Comparison of ENCODE assay signal across 13 cellular contexts in the genomic region with DNA sequence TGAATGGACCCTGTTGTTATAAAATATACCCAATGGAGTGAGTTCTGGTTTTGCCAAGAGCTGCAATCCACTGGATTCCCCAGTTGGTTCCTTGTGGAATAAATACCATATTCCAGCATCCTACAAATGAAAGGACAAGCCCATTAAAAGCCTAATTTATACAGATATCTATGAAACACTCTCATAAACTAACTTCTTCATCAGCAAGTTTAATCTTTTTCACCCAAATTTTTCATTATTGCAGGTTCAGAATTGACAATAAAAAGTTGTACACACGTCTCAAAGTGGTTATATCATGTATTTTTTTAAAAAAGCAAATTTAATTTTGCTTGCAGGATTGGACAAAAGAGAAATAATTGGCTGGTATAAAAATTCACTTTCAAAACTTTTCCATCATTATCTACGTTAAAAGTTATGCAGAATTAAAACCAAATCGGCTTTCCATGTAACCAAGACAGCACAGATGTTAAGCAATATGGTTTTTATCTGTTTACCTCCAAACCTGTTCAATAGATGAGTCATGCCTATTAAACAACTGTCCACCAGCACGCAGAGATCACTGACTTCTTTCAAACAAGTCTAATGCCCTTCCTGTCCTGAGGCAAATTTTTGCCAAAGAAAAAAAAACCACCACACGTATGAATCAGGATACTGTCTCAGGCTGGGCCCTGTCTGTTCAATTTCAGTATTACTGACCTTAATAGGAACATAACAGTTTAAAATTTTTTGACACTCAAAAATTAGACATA. TPM values are rescaled to one million over a fixed set of nuclear protein-coding genes. Genes with fewer than 3 reads are reported as not detected.
DNase-seq lines count a peak whose midpoint lies in the region; ATAC-seq, FAIRE-seq and TF ChIP-seq lines count a peak whose summit lies in the region.
"Had no signal": no experiment of that assay in that cellular context is flagged by ENCODE, and none has a peak within 500 bp of the region (broad histone marks: within the 10 kb centered on the region; RNA-seq: fewer than 3 reads in every experiment).

No MANE protein-coding gene starts in this region.

- no peak overlapping the region for H3K4me3 ChIP-seq in AG09309 (ENCODE audit: control insufficient read depth, low read depth, low read length)
- no peak overlapping the region for H3K4me3 ChIP-seq in keratinocyte (ENCODE audit: control insufficient read depth in 2 of 3, extremely low read depth in 1 of 3, insufficient read depth in 2 of 3, low read depth in 1 of 3, low read length in 3 of 3)

- H3K4me2 ChIP-seq in keratinocyte (ENCODE audit: control insufficient read depth, extremely low read depth, insufficient read depth, low read depth, low read length), result peak overlapping the region; percentile 18

- no peak overlapping the region for H2AFZ ChIP-seq in keratinocyte (ENCODE audit: control insufficient read depth, low read length)

- peak overlapping the region; percentile 49 for H3K27ac ChIP-seq in keratinocyte (ENCODE audit: control insufficient read depth, insufficient read depth, low read length)
- H3K27ac ChIP-seq: HL-60 had no signal

- peaks cover 2% of the 10 kb centered on the region for H3K79me2 ChIP-seq in keratinocyte (ENCODE audit: control insufficient read depth, insufficient read depth, low read length)

- H4K20me1 ChIP-seq in keratinocyte (ENCODE audit: control insufficient read depth, extremely low read depth, insufficient read depth, low read length), result no peaks in the 10 kb centered on the region

- FAIRE-seq in HTR-8/SVneo (lab: Jason Lieb, UNC) (peak; percentile 72), keratinocyte (lab: Jason Lieb, UNC) (peak; percentile 99)

- H3K9ac ChIP-seq in keratinocyte (ENCODE audit: control insufficient read depth, extremely low read depth, insufficient read depth, low read length), result no peak overlapping the region

- no peak overlapping the region for H3K27ac Mint-ChIP-seq in T-helper 2 cell treated with Interferon-gamma antibody and Interleukin-4, amounts not matched to agents 5 μg/mL and 100 μg/mL, for 36 hours
- H3K27ac Mint-ChIP-seq: activated T-helper 2 cell treated with anti-CD3 and anti-CD28 coated beads, Interferon-gamma antibody, Interleukin-2, Interleukin-4, amounts not matched to agents 10 μg/mL and 5 μg/mL and 100 μg/mL, durations not matched to agents 14 hours and 24 hours and 36 hours; dendritic cell treated with granulocyte-macrophage colony-stimulating factor and Interleukin-4, amounts not matched to agents 40 ng/mL and 50 ng/mL, for 4 days had no signal

- H3K36me3 ChIP-seq in keratinocyte (ENCODE audit: control insufficient read depth in 2 of 2, extremely low read depth in 1 of 2, insufficient read depth in 2 of 2, low read length in 2 of 2), result peaks cover 7 to 27% of the 10 kb centered on the region in 2 experiments

- ATAC-seq in HG03108 (IDR thresholded peaks at IDR 0.05; ENCODE audit: unreplicated experiment), result no peak

- no peak for TF ChIP-seq CTCF in AG09309 (IDR thresholded peaks at IDR 0.05; ENCODE audit: control insufficient read depth, insufficient read depth, low read depth, low read length, missing control alignments)
- no peak for TF ChIP-seq CTCF in keratinocyte (optimal IDR thresholded peaks at IDR 0.05 in 1 of 3, IDR thresholded peaks at IDR 0.05 in 1 of 3, conservative IDR thresholded peaks at IDR 0.05 in 1 of 3; ENCODE audit: extremely low read depth in 1 of 3, insufficient read depth in 2 of 3, low read length in 3 of 3)

- H3K4me3 Mint-ChIP-seq in T-helper 2 cell treated with Interferon-gamma antibody and Interleukin-4, amounts not matched to agents 5 μg/mL and 100 μg/mL, for 36 hours, result no peak overlapping the region
- H3K4me3 Mint-ChIP-seq: CD4-positive, alpha-beta memory T cell; dendritic cell treated with granulocyte-macrophage colony-stimulating factor and Interleukin-4, amounts not matched to agents 40 ng/mL and 50 ng/mL, for 4 days had no signal

- H3K4me1 Mint-ChIP-seq in T-helper 2 cell treated with Interferon-gamma antibody and Interleukin-4, amounts not matched to agents 5 μg/mL and 100 μg/mL, for 36 hours (ENCODE audit: low read depth), result peaks cover 2% of the 10 kb centered on the region

- peaks cover 2% of the 10 kb centered on the region for H3K9me1 ChIP-seq in keratinocyte (ENCODE audit: control insufficient read depth, extremely low read depth, insufficient read depth, low read length)

- no peaks in the 10 kb centered on the region for H3K27me3 ChIP-seq in keratinocyte (ENCODE audit: control insufficient read depth, extremely low read depth, insufficient read depth, low read length)

- DNase-seq in AG09309 (ENCODE audit: low read depth), result peak; percentile 91
- DNase-seq in HTR-8/SVneo (ENCODE audit: insufficient read length, low spot score), result peak; percentile 79
- peak; percentile 76 for DNase-seq in amniotic epithelial cell (ENCODE audit: low read depth)
- peak; percentile 83 for DNase-seq in keratinocyte (ENCODE audit: low read depth, low spot score)
- DNase-seq in T-helper 2 cell treated with Interferon-gamma antibody and Interleukin-4, amounts not matched to agents 5 μg/mL and 100 μg/mL, for 36 hours (ENCODE audit: low spot score), result no peak
- no peak for DNase-seq in NCI-H1436 treated with DMSO at 0.1 percent for 48 hours (lab: John Stamatoyannopoulos, UW)
- DNase-seq in NCI-H446 (lab: John Stamatoyannopoulos, UW), result no peak
- DNase-seq: CD4-positive, alpha-beta memory T cell; NCI-H526 had no signal

- peaks cover 30% of the 10 kb centered on the region for H3K4me1 ChIP-seq in keratinocyte (ENCODE audit: control insufficient read depth, extremely low read depth, insufficient read depth, low read length)

- dilution Hi-C loops in keratinocyte (cut with MboI; ENCODE audit: extremely low pct_ligation_motif_present, low sequenced_read_pairs), result no loop called here

- H3K27me3 Mint-ChIP-seq in T-helper 2 cell treated with Interferon-gamma antibody and Interleukin-4, amounts not matched to agents 5 μg/mL and 100 μg/mL, for 36 hours (ENCODE audit: low read depth), result no peaks in the 10 kb centered on the region
- H3K27me3 Mint-ChIP-seq: CD4-positive, alpha-beta memory T cell; dendritic cell treated with granulocyte-macrophage colony-stimulating factor and Interleukin-4, amounts not matched to agents 40 ng/mL and 50 ng/mL, for 4 days had no signal

- H3K9me3 ChIP-seq in keratinocyte (ENCODE audit: control insufficient read depth, low read depth, low read length), result no peaks in the 10 kb centered on the region

- H3K9me3 Mint-ChIP-seq in T-helper 2 cell treated with Interferon-gamma antibody and Interleukin-4, amounts not matched to agents 5 μg/mL and 100 μg/mL, for 36 hours, result no peaks in the 10 kb centered on the region
- H3K9me3 Mint-ChIP-seq: activated T-helper 2 cell treated with anti-CD3 and anti-CD28 coated beads, Interferon-gamma antibody, Interleukin-2, Interleukin-4, amounts not matched to agents 10 μg/mL and 5 μg/mL and 100 μg/mL, durations not matched to agents 14 hours and 24 hours and 36 hours; CD4-positive, alpha-beta memory T cell; dendritic cell treated with granulocyte-macrophage colony-stimulating factor and Interleukin-4, amounts not matched to agents 40 ng/mL and 50 ng/mL, for 4 days had no signal

- peaks cover 62% of the 10 kb centered on the region for H3K36me3 Mint-ChIP-seq in T-helper 2 cell treated with Interferon-gamma antibody and Interleukin-4, amounts not matched to agents 5 μg/mL and 100 μg/mL, for 36 hours (ENCODE audit: low read depth)

RNA-seq across cellular contexts. Expression of a gene that starts 42.5 kb away (rescaled TPM):
- 47.7 to 79.4 TPM (median 48.7 TPM) in 3 replicates for polyA plus RNA-seq in keratinocyte
- polyA plus RNA-seq in keratinocyte (2011; ENCODE audit: low read depth), result 6.6 TPM
- polyA plus RNA-seq in keratinocyte (2011; cell fraction: cytosol; rRNA removed), result 14.1 and 18.0 TPM in 2 replicates
- polyA plus RNA-seq in keratinocyte (2011; cell fraction: nucleus; rRNA removed), result 86.9 and 98.3 TPM in 2 replicates
- 15.1 and 38.2 TPM in 2 replicates for polyA plus RNA-seq in keratinocyte (2012; ENCODE audit: low replicate concordance)
- 118 to 163 TPM (median 160 TPM) in 3 replicates for polyA minus RNA-seq in keratinocyte
- 50.1 TPM for polyA minus RNA-seq in keratinocyte (2011; cell fraction: cytosol; rRNA and poly(A)+ RNA removed)
- 155 and 264 TPM in 2 replicates for polyA minus RNA-seq in keratinocyte (2011; cell fraction: nucleus; rRNA and poly(A)+ RNA removed)

Comparison
In these comparisons a context has a peak if more than half of its experiments do, and no peak if none do; other contexts are left out.
1. DNase-seq: peak in AG09309 (single experiment), HTR-8/SVneo (single experiment), amniotic epithelial cell (single experiment) and keratinocyte (single experiment); none in T-helper 2 cell treated with Interferon-gamma antibody and Interleukin-4, amounts not matched to agents 5 μg/mL and 100 μg/mL, for 36 hours (single experiment), NCI-H1436 treated with DMSO at 0.1 percent for 48 hours (single experiment) and NCI-H446 (0 of 2).